ENCODE assay signal across 27 cellular contexts in the genomic region with DNA sequence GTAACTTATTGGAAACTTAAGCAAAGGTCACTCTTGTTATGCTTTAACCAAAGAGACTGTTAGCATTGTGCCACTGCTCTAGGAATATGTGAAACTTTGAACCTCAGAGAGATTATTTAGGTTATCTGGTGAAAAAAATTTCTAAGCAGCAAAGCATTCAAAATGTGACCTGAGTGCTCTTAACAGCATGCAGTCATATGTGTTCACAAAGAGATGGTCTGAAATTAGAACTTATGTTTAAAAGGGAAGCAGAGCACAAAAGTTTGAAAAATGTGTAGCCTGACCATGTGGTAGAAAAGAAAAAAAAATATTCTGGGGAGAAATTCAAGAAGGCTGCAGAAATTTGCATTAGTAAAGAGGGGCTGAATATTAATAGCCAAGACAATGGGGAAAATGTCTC.
"Had no signal": no experiment of that assay in that cellular context is flagged by ENCODE, and none has a peak within 500 bp of the region (broad histone marks: within the 10 kb centered on the region; RNA-seq: fewer than 3 reads in every experiment).

No MANE protein-coding gene starts in this region.

- H3K9me3 ChIP-seq: testis, thoracic aorta, thyroid gland, transverse colon, upper lobe of right lung, uterus, vagina had no signal

- H3K4me3 ChIP-seq: stomach, suprapubic skin, testis, thoracic aorta, thyroid gland, tibial artery, tibial nerve, transverse colon, upper lobe of left lung, upper lobe of right lung, uterus, vagina had no signal

- H3K27me3 ChIP-seq: stomach, suprapubic skin, testis, thyroid gland, tibial artery, tibial nerve, transverse colon, upper lobe of left lung, upper lobe of right lung, uterus, vagina had no signal

- FAIRE-seq: urothelium cell line had no signal

- H3K27ac ChIP-seq: stomach, suprapubic skin, testis, thoracic aorta, thyroid gland, tibial artery, tibial nerve, transverse colon, upper lobe of left lung, upper lobe of right lung, uterus, vagina had no signal

- H3K4me1 ChIP-seq: stomach, suprapubic skin, testis, thyroid gland, tibial artery, tibial nerve, transverse colon, upper lobe of left lung, upper lobe of right lung, uterus, vagina had no signal

- ATAC-seq: stimulated activated effector memory CD8-positive, alpha-beta T cell treated with anti-CD3 and anti-CD28 coated beads, Interleukin-12 subunit alpha, Interleukin-12 subunit beta, amount 100 ng/mL, for 72 hours; stimulated activated memory B cell treated with anti-CD40 and anti-IgM and Interleukin-4, amounts not matched to agents 10 μg/mL and 1 μg/mL and 100 μg/mL, for 72 hours; stimulated activated naive B cell treated with anti-CD40 and anti-IgM and Interleukin-4, amounts not matched to agents 10 μg/mL and 1 μg/mL and 100 μg/mL, for 72 hours; stimulated activated naive CD8-positive, alpha-beta T cell treated with anti-CD3 and anti-CD28 coated beads, Interleukin-15, amount 100 ng/mL, for 72 hours; stimulated activated naive CD8-positive, alpha-beta T cell treated with anti-CD3 and anti-CD28 coated beads, Interleukin-15, Interleukin-2, amounts not matched to agents 100 U/mL and 50 U/mL, for 24 hours; upper lobe of right lung had no signal

- H3K36me3 ChIP-seq: stomach, suprapubic skin, thoracic aorta, thyroid gland, tibial artery, tibial nerve, transverse colon, upper lobe of left lung, upper lobe of right lung, uterus, vagina had no signal

- DNase-seq: stimulated activated CD4-positive, alpha-beta T cell treated with anti-CD3 and anti-CD28 coated beads, Interleukin-2, amount 100 ng/mL, for 48 hours; stimulated activated CD4-positive, alpha-beta T cell treated with anti-CD3 and anti-CD28 coated beads, Interleukin-4, amount 100 ng/mL, for 1 hour; stimulated activated CD4-positive, alpha-beta T cell treated with anti-CD3 and anti-CD28 coated beads, Interleukin-4, amount 100 ng/mL, for 24 hours; stimulated activated CD4-positive, alpha-beta T cell treated with anti-CD3 and anti-CD28 coated beads, Interleukin-4, amount 100 ng/mL, for 4 hours; stimulated activated CD8-positive, alpha-beta memory T cell treated with anti-CD3 and anti-CD28 coated beads, Interleukin-4, amount 100 ng/mL, for 48 hours; stimulated activated naive B cell treated with anti-CD40 and anti-IgM and Interleukin-4, amounts not matched to agents 10 μg/mL and 1 μg/mL and 100 μg/mL, for 72 hours; stimulated activated naive CD4-positive, alpha-beta T cell; stimulated activated naive CD4-positive, alpha-beta T cell treated with Interleukin-2 at 50 U/mL for 16 hours; stimulated activated naive CD8-positive, alpha-beta T cell treated with anti-CD3 and anti-CD28 coated beads, Interleukin-15, amount 100 ng/mL, for 72 hours; stimulated activated naive CD8-positive, alpha-beta T cell treated with anti-CD3 and anti-CD28 coated beads, Interleukin-15, Interleukin-2, amounts not matched to agents 100 U/mL and 50 U/mL, for 24 hours; stomach; substantia nigra; testis; thyroid gland; tibial artery; transverse colon; trophoblast cell; upper lobe of left lung; upper lobe of right lung; uterus had no signal
